ENCODE assay signal across 1 cellular context in genomic region chr5:16573401-16573800, GRCh38.
TF ChIP-seq lines count a peak whose summit lies in the region.

No MANE protein-coding gene starts in this region.

TF ChIP-seq in HEK293, 187 proteins besides CTCF, POLR2A, EP300 and RAD21 (continued from another document):
- no peak for TF ChIP-seq ZNF169 (tag by site-specific recombination; IDR thresholded peaks at IDR 0.05)
TF ChIP-seq in HEK293: peak in this region for 1.
